9 cellular contexts compared by ENCODE assay signal in the genomic region with DNA sequence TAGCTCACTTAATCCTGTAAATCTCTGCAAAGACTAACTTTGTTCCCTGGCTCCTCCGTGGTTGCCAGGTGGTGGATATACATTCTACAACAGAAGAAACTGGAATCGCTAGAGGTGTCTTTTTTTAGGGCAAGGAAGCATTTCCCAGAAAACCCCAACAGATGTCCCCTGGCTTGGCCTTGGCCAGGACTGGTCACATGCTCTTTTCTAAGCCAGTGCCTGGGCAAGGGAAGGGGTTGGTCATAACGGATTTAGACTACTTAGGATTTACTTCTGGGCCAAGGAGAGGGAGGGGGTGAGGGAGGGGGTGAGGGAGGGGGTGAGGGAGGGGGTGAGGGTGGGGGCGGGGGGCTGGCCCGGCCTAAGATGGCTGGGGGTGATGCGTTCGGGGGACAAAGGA.
DNase-seq lines count a peak whose midpoint lies in the region; ATAC-seq and TF ChIP-seq lines count a peak whose summit lies in the region.
"Had no signal": no experiment of that assay in that cellular context is flagged by ENCODE, and none has a peak within 500 bp of the region (broad histone marks: within the 10 kb centered on the region; RNA-seq: fewer than 3 reads in every experiment).

No MANE protein-coding gene starts in this region.

- H3K79me1 ChIP-seq in mesendoderm (ENCODE audit: low read length) = no peaks in the 10 kb centered on the region

- H3K27ac ChIP-seq in mesendoderm (ENCODE audit: low read depth, low read length) = no peak overlapping the region
- H3K27ac ChIP-seq: epithelial cell of prostate had no signal

- H3K4ac ChIP-seq in mesendoderm (ENCODE audit: low read depth, low read length) = no peak overlapping the region

- no peak for ATAC-seq in activated naive CD4-positive, alpha-beta T cell treated with anti-CD3 and anti-CD28 coated beads, Interleukin-2, amount 50 U/mL, for 72 hours
- no peak for ATAC-seq in WTC11
- no peak for ATAC-seq in HG03469 (IDR thresholded peaks at IDR 0.05; ENCODE audit: unreplicated experiment)
- no peak for ATAC-seq in HG03354 (IDR thresholded peaks at IDR 0.05; ENCODE audit: poor library complexity, severe bottlenecking, unreplicated experiment)

- H3K27ac Mint-ChIP-seq in activated naive CD4-positive, alpha-beta T cell treated with anti-CD3 and anti-CD28 coated beads, Interleukin-2, amount 10 ng/mL, durations not matched to agents 7 days and 5 days = no peak overlapping the region
- no peak overlapping the region for H3K27ac Mint-ChIP-seq in activated naive CD4-positive, alpha-beta T cell treated with anti-CD3 and anti-CD28 coated beads, Interleukin-2, amount 50 U/mL, for 72 hours
- H3K27ac Mint-ChIP-seq in WTC11 (no peak overlapping the region), type B pancreatic cell (peak overlapping the region; percentile 77)

- no peaks in the 10 kb centered on the region for H3K36me3 ChIP-seq in mesendoderm (ENCODE audit: control insufficient read depth, insufficient read depth, low read length)

- H2BK5ac ChIP-seq in mesendoderm (ENCODE audit: low read length) = no peak overlapping the region

- H3K4me1 Mint-ChIP-seq in activated naive CD4-positive, alpha-beta T cell treated with anti-CD3 and anti-CD28 coated beads, Interleukin-2, amount 10 ng/mL, durations not matched to agents 7 days and 5 days = peaks cover 10% of the 10 kb centered on the region
- H3K4me1 Mint-ChIP-seq in WTC11 (peaks cover 21% of the 10 kb centered on the region), type B pancreatic cell (ENCODE audit: unreplicated experiment) (peaks cover 16% of the 10 kb centered on the region)

- no peak overlapping the region for H3K4me3 ChIP-seq in mesendoderm (ENCODE audit: low read length)

- H2AK5ac ChIP-seq in mesendoderm (ENCODE audit: low read length) = no peak overlapping the region

- no peak overlapping the region for H2BK15ac ChIP-seq in mesendoderm (replicated peaks; ENCODE audit: low read depth)

- no peak overlapping the region for H3K4me2 ChIP-seq in mesendoderm (ENCODE audit: low read length)

- H3K27me3 ChIP-seq in mesendoderm (ENCODE audit: insufficient read depth, low read length, poor library complexity) = no peaks in the 10 kb centered on the region

- POLR2A ChIA-PET in WTC11 (lab: Charles Lee) = interaction anchor here (1.5 kb wide), 1 partner anchor 196 kb away, joined by 4 read pairs; a partner anchor contains a TSS

- H3K23ac ChIP-seq in mesendoderm (ENCODE audit: low read length) = no peak overlapping the region

- CTCF ChIA-PET in activated naive CD4-positive, alpha-beta T cell treated with anti-CD3 and anti-CD28 coated beads, Interleukin-2, amount 10 ng/mL, durations not matched to agents 7 days and 5 days (lab: Charles Lee) = interaction anchor here (1.0 to 2.0 kb wide), 2 partner anchors 20 to 27 kb away, joined by 4 to 9 read pairs; no protein-coding TSS in a partner anchor
- CTCF ChIA-PET in WTC11 (lab: Charles Lee) = interaction anchor here (0.6 to 2.9 kb wide), 8 partner anchors 12 to 812 kb away, joined by 3 to 19 read pairs (median 4); no protein-coding TSS in a partner anchor

- no peaks in the 10 kb centered on the region for H3K79me2 ChIP-seq in mesendoderm (ENCODE audit: control insufficient read depth, insufficient read depth, low read length)

- TF ChIP-seq CTCF in WTC11 (IDR thresholded peaks at IDR 0.05) (no peak), type B pancreatic cell (conservative IDR thresholded peaks at IDR 0.05) (no peak)

- H2BK120ac ChIP-seq in mesendoderm (ENCODE audit: low read depth, low read length) = no peak overlapping the region

- H4K5ac ChIP-seq in mesendoderm (ENCODE audit: low read length) = no peak overlapping the region

- no CpG with 5 or more reads among the region's 7 CpGs for WGBS in mesendoderm (ENCODE audit: extremely low coverage, insufficient coverage, low lambda C conversion rate)

- H3K4me1 ChIP-seq in mesendoderm (ENCODE audit: control insufficient read depth, low read depth, low read length) = no peaks in the 10 kb centered on the region

- H4K8ac ChIP-seq in mesendoderm (ENCODE audit: low read depth, low read length) = no peak overlapping the region

- no peak for DNase-seq in activated naive CD4-positive, alpha-beta T cell treated with anti-CD3 and anti-CD28 coated beads, Interleukin-2, amount 10 ng/mL, durations not matched to agents 7 days and 5 days
- DNase-seq in activated naive CD4-positive, alpha-beta T cell treated with anti-CD3 and anti-CD28 coated beads, Interleukin-2, amount 50 U/mL, for 72 hours (ENCODE audit: low spot score in 2 of 2) = no peak
- DNase-seq in WTC11 (ENCODE audit: low spot score) (no peak), mesendoderm (peak; percentile 30), type B pancreatic cell (ENCODE audit: extremely low spot score, unreplicated experiment) (no peak), SKM-1 (lab: John Stamatoyannopoulos, UW; ENCODE audit: unreplicated experiment) (no peak)

- H3K18ac ChIP-seq in mesendoderm (ENCODE audit: low read length) = no peak overlapping the region

- H3K56ac ChIP-seq in mesendoderm (ENCODE audit: low read length) = no peak overlapping the region

- no peak overlapping the region for H3K9ac ChIP-seq in mesendoderm (ENCODE audit: low read length)

- no peaks in the 10 kb centered on the region for H3K9me3 Mint-ChIP-seq in activated naive CD4-positive, alpha-beta T cell treated with anti-CD3 and anti-CD28 coated beads, Interleukin-2, amount 10 ng/mL, durations not matched to agents 7 days and 5 days
- no peaks in the 10 kb centered on the region for H3K9me3 Mint-ChIP-seq in activated naive CD4-positive, alpha-beta T cell treated with anti-CD3 and anti-CD28 coated beads, Interleukin-2, amount 50 U/mL, for 72 hours
- H3K9me3 Mint-ChIP-seq in WTC11 (no peaks in the 10 kb centered on the region), type B pancreatic cell (no peaks in the 10 kb centered on the region)

- H3K36me3 Mint-ChIP-seq in activated naive CD4-positive, alpha-beta T cell treated with anti-CD3 and anti-CD28 coated beads, Interleukin-2, amount 10 ng/mL, durations not matched to agents 7 days and 5 days = no peaks in the 10 kb centered on the region
- H3K36me3 Mint-ChIP-seq in activated naive CD4-positive, alpha-beta T cell treated with anti-CD3 and anti-CD28 coated beads, Interleukin-2, amount 50 U/mL, for 72 hours = peaks cover 0 to 6% of the 10 kb centered on the region in 2 donors
- H3K36me3 Mint-ChIP-seq in WTC11 = no peaks in the 10 kb centered on the region
- no peaks in the 10 kb centered on the region for H3K36me3 Mint-ChIP-seq in type B pancreatic cell

- peaks cover 52% of the 10 kb centered on the region for H3K27me3 Mint-ChIP-seq in activated naive CD4-positive, alpha-beta T cell treated with anti-CD3 and anti-CD28 coated beads, Interleukin-2, amount 10 ng/mL, durations not matched to agents 7 days and 5 days
- H3K27me3 Mint-ChIP-seq in WTC11 (ENCODE audit: low read depth) = peaks cover 10% of the 10 kb centered on the region
- peaks cover 9% of the 10 kb centered on the region for H3K27me3 Mint-ChIP-seq in type B pancreatic cell

- H3K4me3 Mint-ChIP-seq in activated naive CD4-positive, alpha-beta T cell treated with anti-CD3 and anti-CD28 coated beads, Interleukin-2, amount 10 ng/mL, durations not matched to agents 7 days and 5 days = peak overlapping the region; percentile 4
- H3K4me3 Mint-ChIP-seq in WTC11 (peak overlapping the region; percentile 75), type B pancreatic cell (peak overlapping the region; percentile 88)

TF ChIP-seq in WTC11, 78 proteins besides CTCF, POLR2A, EP300 and RAD21:
- no peak for TF ChIP-seq TCF7 (CRISPR knock-in tag; IDR thresholded peaks at IDR 0.05; ENCODE audit: low read depth)
- TF ChIP-seq, protein P1, sequence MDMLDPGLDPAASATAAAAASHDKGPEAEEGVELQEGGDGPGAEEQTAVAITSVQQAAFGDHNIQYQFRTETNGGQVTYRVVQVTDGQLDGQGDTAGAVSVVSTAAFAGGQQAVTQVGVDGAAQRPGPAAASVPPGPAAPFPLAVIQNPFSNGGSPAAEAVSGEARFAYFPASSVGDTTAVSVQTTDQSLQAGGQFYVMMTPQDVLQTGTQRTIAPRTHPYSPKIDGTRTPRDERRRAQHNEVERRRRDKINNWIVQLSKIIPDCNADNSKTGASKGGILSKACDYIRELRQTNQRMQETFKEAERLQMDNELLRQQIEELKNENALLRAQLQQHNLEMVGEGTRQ (CRISPR knock-in tag; IDR thresholded peaks at IDR 0.05) = peak; percentile 58
TF ChIP-seq in WTC11: peak in this region for 1.

Comparison
In these comparisons a context has a peak if more than half of its experiments do, and no peak if none do; other contexts are left out.
1. H3K4me3 Mint-ChIP-seq: peak in every context shown above with its lines; median percentile 88 in type B pancreatic cell; 75 in WTC11; 4 in activated naive CD4-positive, alpha-beta T cell treated with anti-CD3 and anti-CD28 coated beads, Interleukin-2, amount 10 ng/mL, durations not matched to agents 7 days and 5 days.